8 cellular contexts compared by ENCODE assay signal in the genomic region with DNA sequence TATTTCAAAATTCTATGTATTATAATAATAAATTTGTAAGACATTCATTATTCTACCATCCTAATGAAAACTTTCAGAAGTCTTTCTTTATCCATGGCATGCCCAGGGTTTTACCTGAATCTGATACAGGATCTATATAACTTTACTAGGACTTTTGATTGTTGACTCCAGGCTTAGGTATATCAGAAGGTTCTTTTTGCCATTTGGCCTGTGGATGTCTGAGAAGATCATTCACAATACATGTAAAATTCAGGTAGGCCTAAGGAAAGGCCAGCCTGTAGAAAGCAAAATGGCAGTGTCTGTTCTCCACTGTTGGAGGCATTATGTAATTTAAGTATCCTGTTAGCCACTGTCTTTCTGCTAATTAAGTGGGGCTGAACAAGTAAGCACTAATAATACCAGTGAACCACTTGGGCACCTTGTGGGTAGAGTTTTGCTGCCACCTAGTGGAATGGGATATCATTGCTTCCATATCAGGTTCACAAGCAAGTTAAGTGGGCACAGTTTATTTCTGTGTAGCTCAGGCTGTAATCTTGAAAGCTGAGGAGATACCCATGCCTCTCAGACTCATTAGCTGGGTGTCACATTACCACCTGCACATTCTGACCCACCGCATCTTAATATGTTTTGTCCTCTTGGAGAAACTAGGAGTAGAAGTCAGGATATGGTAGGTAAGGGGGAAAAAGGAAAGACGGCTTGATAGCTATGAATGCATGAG.
A peak's percentile ranks its signal among the peaks of the same experiment; 100 is the strongest.
DNase-seq lines count a peak whose midpoint lies in the region; ATAC-seq and TF ChIP-seq lines count a peak whose summit lies in the region.

No MANE protein-coding gene starts in this region.

- DNase-seq in GM12865 (ENCODE audit: low read depth) (peak; percentile 89), NCI-H1417 treated with DMSO at 0.1 percent for 48 hours (lab: John Stamatoyannopoulos, UW) (peak; percentile 54), SW480 (ENCODE audit: low spot score) (peak; percentile 76), amniotic epithelial cell (ENCODE audit: low read depth) (peak; percentile 78), left cardiac atrium (peak; percentile 28), retinal pigment epithelial cell (ENCODE audit: low read depth) (peak; percentile 46)

- ATAC-seq in HG02642 (IDR thresholded peaks at IDR 0.05; ENCODE audit: poor library complexity, unreplicated experiment) (peak; percentile 85), left cardiac atrium (peak; percentile 88 to 89), GM19328 (IDR thresholded peaks at IDR 0.05; ENCODE audit: unreplicated experiment) (no peak)

- H3K4me3 ChIP-seq in GM12865 (ENCODE audit: low read depth, low read length) = no peak overlapping the region
- H3K4me3 ChIP-seq in retinal pigment epithelial cell (ENCODE audit: low read length) = no peak overlapping the region

- intact Hi-C loops in left cardiac atrium (cut with DNase I) = loop anchor here (2.0 to 10.0 kb wide), 3 partner anchors 102 to 196 kb away; partner anchors contain the start of gene SEPTIN7 (in 1 of the 2)

- TF ChIP-seq CTCF in GM12865 (IDR thresholded peaks at IDR 0.05; ENCODE audit: insufficient read depth, low read depth, low read length, missing control alignments) = peak; percentile 86
- peak; percentile 93 for TF ChIP-seq CTCF in retinal pigment epithelial cell (conservative IDR thresholded peaks at IDR 0.05; ENCODE audit: low read depth, low read length)

Comparison
In these comparisons a context has a peak if more than half of its experiments do, and no peak if none do; other contexts are left out.
1. DNase-seq: peak in every context shown above with its lines; median percentile 89 in GM12865; 78 in amniotic epithelial cell; 76 in SW480; 54 in NCI-H1417 treated with DMSO at 0.1 percent for 48 hours; 46 in retinal pigment epithelial cell; 28 in left cardiac atrium.